In the genomic region with DNA sequence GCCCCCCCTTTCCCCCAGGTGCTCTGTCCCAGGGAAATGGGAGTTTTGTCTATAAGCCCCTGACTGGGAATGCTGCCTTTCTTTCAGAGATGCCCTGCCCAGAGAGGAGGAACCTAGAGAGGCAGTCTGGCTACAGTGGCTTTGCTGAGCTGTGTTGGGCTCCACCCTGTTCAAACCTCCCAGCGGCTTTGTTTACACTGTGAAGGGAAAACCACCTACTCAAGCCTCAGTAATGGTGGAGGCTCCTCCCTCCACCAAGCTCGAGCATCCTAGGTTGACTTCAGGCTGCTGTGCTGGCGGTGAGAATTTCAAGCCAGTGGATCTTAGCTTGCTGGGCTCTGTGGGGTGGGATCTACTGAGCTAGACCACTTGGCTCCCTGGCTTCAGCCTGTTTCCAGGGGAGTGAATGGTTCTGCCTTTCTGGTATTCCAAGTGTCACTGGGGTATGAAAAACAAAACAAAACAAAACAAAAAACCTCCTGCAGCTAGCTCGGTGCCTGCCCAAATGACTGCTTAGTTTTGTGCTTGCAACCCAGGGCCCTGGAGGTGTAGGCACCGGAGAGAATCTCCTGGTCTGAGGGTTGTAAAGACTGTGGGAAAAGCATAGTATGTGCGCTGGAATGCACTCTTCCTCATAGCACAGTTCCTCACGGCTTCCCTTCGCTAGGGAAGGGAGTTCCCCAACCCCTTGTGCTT, we compare ENCODE assay signal across 15 cellular contexts. TPM values are rescaled to one million over a fixed set of nuclear protein-coding genes. Genes with fewer than 3 reads are reported as not detected.
DNase-seq lines count a peak whose midpoint lies in the region; ATAC-seq and TF ChIP-seq lines count a peak whose summit lies in the region.
"Had no signal": no experiment of that assay in that cellular context is flagged by ENCODE, and none has a peak within 500 bp of the region (broad histone marks: within the 10 kb centered on the region; RNA-seq: fewer than 3 reads in every experiment).

No MANE protein-coding gene starts in this region.

- no peaks in the 10 kb centered on the region for H3K27me3 Mint-ChIP-seq in MCF 10A (ENCODE audit: insufficient read depth, unreplicated experiment)
- H3K27me3 Mint-ChIP-seq in activated CD4-positive, alpha-beta memory T cell treated with anti-CD3 and anti-CD28 coated beads for 36 hours = no peaks in the 10 kb centered on the region
- H3K27me3 Mint-ChIP-seq in stimulated activated naive CD8-positive, alpha-beta T cell treated with anti-CD3 and anti-CD28 coated beads, Interleukin-15, amount 100 ng/mL, for 72 hours = no peaks in the 10 kb centered on the region

- no peak for TF ChIP-seq POLR2A in breast epithelium (IDR thresholded peaks at IDR 0.05)

- intact Hi-C loops in MCF 10A (cut with micrococcal nuclease) (no loop called here), breast epithelium (cut with DNase I; ENCODE audit: low total_unique reads) (loop anchor here (10.0 kb wide), 1 partner anchor 1931 kb away; no protein-coding TSS in a partner anchor)
- intact Hi-C loops in activated CD4-positive, alpha-beta memory T cell treated with anti-CD3 and anti-CD28 coated beads for 36 hours (cut with micrococcal nuclease) = loop anchor here (5.0 kb wide), 1 partner anchor 42 kb away; a partner anchor contains a TSS

- TF ChIP-seq CTCF in MCF 10A (IDR thresholded peaks at IDR 0.05; ENCODE audit: unreplicated experiment) (no peak), breast epithelium (IDR thresholded peaks at IDR 0.05) (no peak)

- POLR2A ChIA-PET in MCF 10A (lab: Yijun Ruan, JAX) = no interaction called here
- POLR2A ChIA-PET in activated CD4-positive, alpha-beta memory T cell treated with anti-CD3 and anti-CD28 coated beads for 36 hours (lab: Charles Lee) = no interaction called here

- no peaks in the 10 kb centered on the region for H3K4me1 ChIP-seq in breast epithelium

- H3K27me3 ChIP-seq in breast epithelium = peaks cover 0 to 12% of the 10 kb centered on the region in 2 donors
- H3K27me3 ChIP-seq: cardiac muscle cell had no signal

- H3K4me1 Mint-ChIP-seq in MCF 10A (ENCODE audit: insufficient read depth, unreplicated experiment) = no peaks in the 10 kb centered on the region
- peaks cover 15% of the 10 kb centered on the region for H3K4me1 Mint-ChIP-seq in activated CD4-positive, alpha-beta memory T cell treated with anti-CD3 and anti-CD28 coated beads for 36 hours (ENCODE audit: low read depth)
- H3K4me1 Mint-ChIP-seq in stimulated activated naive CD8-positive, alpha-beta T cell treated with anti-CD3 and anti-CD28 coated beads, Interleukin-15, amount 100 ng/mL, for 72 hours = no peaks in the 10 kb centered on the region

- BruUV-seq in MCF 10A (replicated peaks; lab: Mats Ljungman, UMichigan) = no TSS peak

- H3K9me3 ChIP-seq in breast epithelium = no peaks in the 10 kb centered on the region

- H3K4me3 ChIP-seq in breast epithelium = no peak overlapping the region
- H3K4me3 ChIP-seq: cardiac muscle cell, skin epidermis had no signal

- DNase-seq in MCF 10A (ENCODE audit: unreplicated experiment) (peak; percentile 20), breast epithelium (ENCODE audit: low spot score in 2 of 2) (no peak), glomerular visceral epithelial cell (ENCODE audit: extremely low spot score) (no peak), NCI-H226 (no peak)
- DNase-seq in activated CD4-positive, alpha-beta memory T cell treated with anti-CD3 and anti-CD28 coated beads for 36 hours = peak; percentile 49
- peak; percentile 4 for DNase-seq in effector CD4-positive, alpha-beta T cell
- DNase-seq in stimulated activated naive CD8-positive, alpha-beta T cell treated with anti-CD3 and anti-CD28 coated beads, Interleukin-15, amount 100 ng/mL, for 72 hours = peak in 1 of 2 donors; percentile 10
- DNase-seq: activated CD4-positive, CD25-positive, alpha-beta regulatory T cell treated with anti-CD3 and anti-CD28 coated beads, Interleukin-2, amount 50 U/mL, for 72 hours; NCI-H2081 treated with DMSO at 0.1 percent for 48 hours had no signal

- H3K27ac ChIP-seq in breast epithelium = no peak overlapping the region
- H3K27ac ChIP-seq: cardiac muscle cell had no signal

- H3K4me3 Mint-ChIP-seq in MCF 10A (ENCODE audit: unreplicated experiment) = no peak overlapping the region
- H3K4me3 Mint-ChIP-seq in activated CD4-positive, alpha-beta memory T cell treated with anti-CD3 and anti-CD28 coated beads for 36 hours = peak overlapping the region; percentile 77
- peak overlapping the region; percentile 29 to 69 for H3K4me3 Mint-ChIP-seq in stimulated activated naive CD8-positive, alpha-beta T cell treated with anti-CD3 and anti-CD28 coated beads, Interleukin-15, amount 100 ng/mL, for 72 hours

- H3K36me3 ChIP-seq in breast epithelium = no peaks in the 10 kb centered on the region
- H3K36me3 ChIP-seq: cardiac muscle cell had no signal

- CTCF ChIA-PET in MCF 10A (lab: Yijun Ruan, JAX) = no interaction called here
- CTCF ChIA-PET in activated CD4-positive, alpha-beta memory T cell treated with anti-CD3 and anti-CD28 coated beads for 36 hours (lab: Charles Lee) = no interaction called here

- peaks cover 8% of the 10 kb centered on the region for H3K9me3 Mint-ChIP-seq in MCF 10A (ENCODE audit: unreplicated experiment)
- H3K9me3 Mint-ChIP-seq in activated CD4-positive, alpha-beta memory T cell treated with anti-CD3 and anti-CD28 coated beads for 36 hours = no peaks in the 10 kb centered on the region
- H3K9me3 Mint-ChIP-seq in stimulated activated naive CD8-positive, alpha-beta T cell treated with anti-CD3 and anti-CD28 coated beads, Interleukin-15, amount 100 ng/mL, for 72 hours = no peaks in the 10 kb centered on the region
- H3K9me3 Mint-ChIP-seq: IgD-negative memory B cell had no signal

- ATAC-seq in stimulated activated naive CD8-positive, alpha-beta T cell treated with anti-CD3 and anti-CD28 coated beads, Interleukin-15, amount 100 ng/mL, for 72 hours = peak; percentile 62
- no peak for ATAC-seq in GM21515 (IDR thresholded peaks at IDR 0.05; ENCODE audit: unreplicated experiment)
- ATAC-seq: esophagus mucosa had no signal

- no peak overlapping the region for H3K27ac Mint-ChIP-seq in MCF 10A (ENCODE audit: low read depth, unreplicated experiment)
- H3K27ac Mint-ChIP-seq in activated CD4-positive, alpha-beta memory T cell treated with anti-CD3 and anti-CD28 coated beads for 36 hours = peak overlapping the region; percentile 79
- H3K27ac Mint-ChIP-seq in stimulated activated naive CD8-positive, alpha-beta T cell treated with anti-CD3 and anti-CD28 coated beads, Interleukin-15, amount 100 ng/mL, for 72 hours = peak overlapping the region in 1 of 2 donors; percentile 34
- H3K27ac Mint-ChIP-seq: IgD-negative memory B cell had no signal

- no peaks in the 10 kb centered on the region for H3K36me3 Mint-ChIP-seq in MCF 10A (ENCODE audit: insufficient read depth, unreplicated experiment)
- no peaks in the 10 kb centered on the region for H3K36me3 Mint-ChIP-seq in activated CD4-positive, alpha-beta memory T cell treated with anti-CD3 and anti-CD28 coated beads for 36 hours

RNA-seq across cellular contexts. Expression of a gene that starts 41.7 kb away (rescaled TPM):
- total RNA-seq in MCF 10A (2022) = not detected in 2 replicates
- total RNA-seq in breast epithelium = 100 to 1,000 TPM in 1 of 3 donors, 10 to 100 TPM in 2; 63.6 to 149 (median 81.2) TPM
- 10 to 100 TPM; 87.7 to 98.1 TPM for total RNA-seq in activated CD4-positive, alpha-beta memory T cell treated with anti-CD3 and anti-CD28 coated beads for 36 hours
- total RNA-seq: myocyte had no signal

Comparison
In these comparisons a context has a peak if more than half of its experiments do, and no peak if none do; other contexts are left out.
1. DNase-seq: peak in MCF 10A (single experiment), activated CD4-positive, alpha-beta memory T cell treated with anti-CD3 and anti-CD28 coated beads for 36 hours (single experiment) and effector CD4-positive, alpha-beta T cell (single experiment); none in breast epithelium (0 of 2), glomerular visceral epithelial cell (single experiment) and NCI-H226 (single experiment).
2. RNA of a gene that starts 41.7 kb away (total RNA-seq): 87.7 to 98.1 TPM in activated CD4-positive, alpha-beta memory T cell treated with anti-CD3 and anti-CD28 coated beads for 36 hours and 63.6 to 149 TPM in breast epithelium; not detected in MCF 10A; every median in the first group is over 10 times any median in the second.